In genomic region chr2:10883066-10883465, GRCh38 we compare ENCODE assay signal across 21 cellular contexts. TPM values are rescaled to one million over a fixed set of nuclear protein-coding genes. Genes with fewer than 3 reads are reported as not detected.
DNase-seq lines count a peak whose midpoint lies in the region; ATAC-seq, FAIRE-seq and TF ChIP-seq lines count a peak whose summit lies in the region.
"Had no signal": no experiment of that assay in that cellular context is flagged by ENCODE, and none has a peak within 500 bp of the region (broad histone marks: within the 10 kb centered on the region; RNA-seq: fewer than 3 reads in every experiment).

No MANE protein-coding gene starts in this region.

- no peak for DNase-seq in HepG2 (ENCODE audit: low spot score)
- no peak for DNase-seq in right lobe of liver
- peak; percentile 39 for DNase-seq in ecto neural progenitor cell (ENCODE audit: low spot score)
- no peak for DNase-seq in lower lobe of right lung
- DNase-seq in stimulated activated CD4-positive, alpha-beta T cell treated with anti-CD3 and anti-CD28 coated beads, Interleukin-2, amount 100 ng/mL, for 24 hours: no peak
- DNase-seq in MM.1S: no peak
- DNase-seq in stimulated activated CD4-positive, alpha-beta T cell treated with anti-CD3 and anti-CD28 coated beads, Interleukin-4, amount 100 ng/mL, for 24 hours: no peak
- DNase-seq: CD4-positive, alpha-beta memory T cell; DMS153; GDM1; GOT3; KBM-7; NCI-H1105 treated with DMSO at 0.1 percent for 48 hours; NCI-H1694; OCI-M1; SHP77 had no signal

- CTCF ChIA-PET in HepG2 (lab: Yijun Ruan, JAX; ENCODE audit: low intra/inter-chr PET ratio, low total read pairs): no interaction called here

- H3K9ac ChIP-seq in HepG2 (ENCODE audit: insufficient read depth, low read depth, low read length) (no peak overlapping the region), neural cell (ENCODE audit: low read length) (peak overlapping the region; percentile 30), MM.1S (ENCODE audit: low read length) (no peak overlapping the region)
- H3K9ac ChIP-seq: BLaER1 had no signal

- ATAC-seq in HepG2 (peak; percentile 45), right lobe of liver (no peak), lower lobe of right lung (no peak)
- ATAC-seq: HCT116 had no signal

- in situ Hi-C loops in HepG2 (cut with HindIII; ENCODE audit: extremely low pct_ligation_motif_present, low pct_unique_long_range_greater_than_20kb): no loop called here

- H4K20me1 ChIP-seq in HepG2 (ENCODE audit: insufficient read depth, low read length) (no peaks in the 10 kb centered on the region), neural cell (ENCODE audit: insufficient read depth) (no peaks in the 10 kb centered on the region), MM.1S (ENCODE audit: insufficient read depth, low read length) (no peaks in the 10 kb centered on the region)
- H4K20me1 ChIP-seq: BLaER1 had no signal

- TF ChIP-seq RAD21 in HepG2 (CRISPR knock-in tag; IDR thresholded peaks at IDR 0.05) (no peak), neural cell (conservative IDR thresholded peaks at IDR 0.05) (no peak)

- BruUV-seq in HepG2 (replicated peaks; lab: Mats Ljungman, UMichigan): no TSS peak

- intact Hi-C loops in HepG2 (cut with micrococcal nuclease; ENCODE audit: unreplicated experiment) (no loop called here), right lobe of liver (cut with DNase I) (no loop called here), lower lobe of right lung (cut with DNase I) (no loop called here)

- no peak for TF ChIP-seq POLR2A in HepG2 (IDR thresholded peaks at IDR 0.05; ENCODE audit: insufficient read depth in 1 of 2, low read depth in 2 of 2, low read length in 2 of 2)
- no peak for TF ChIP-seq POLR2A in right lobe of liver (IDR thresholded peaks at IDR 0.05)

- no peak for TF ChIP-seq EP300 in HepG2 (IDR thresholded peaks at IDR 0.05; ENCODE audit: low read depth in 2 of 2, low read length in 2 of 2)
- TF ChIP-seq EP300 in HepG2 (CRISPR knock-in tag; IDR thresholded peaks at IDR 0.05; ENCODE audit: borderline replicate concordance): no peak
- no peak for TF ChIP-seq EP300 in neural cell (conservative IDR thresholded peaks at IDR 0.05; ENCODE audit: poor library complexity, severe bottlenecking)

- WGBS in HepG2 (ENCODE audit: low lambda C conversion rate): 42% methylated on average over 6 of the region's 6 CpGs
- WGBS in right lobe of liver (ENCODE audit: insufficient coverage, low coverage, low lambda C conversion rate, missing lambda C conversion rate): 84% methylated on average over 2 of the region's 6 CpGs

- peak overlapping the region; percentile 47; the same call in 1 of the 2 replicates for H3K4me2 ChIP-seq in HepG2 (ENCODE audit: low read depth, low read length)
- no peak overlapping the region for H3K4me2 ChIP-seq in neural cell (ENCODE audit: low read length)
- no peak overlapping the region for H3K4me2 ChIP-seq in MM.1S (ENCODE audit: low read depth, low read length)

- H3K27ac ChIP-seq in HepG2 (ENCODE audit: extremely low read length, insufficient read depth, low read length): no peak overlapping the region
- no peak overlapping the region for H3K27ac ChIP-seq in right lobe of liver
- H3K27ac ChIP-seq in neural cell (ENCODE audit: low read length): peak overlapping the region; percentile 76
- H3K27ac ChIP-seq in lower lobe of right lung: no peak overlapping the region
- H3K27ac ChIP-seq in MM.1S (ENCODE audit: low read length): no peak overlapping the region
- H3K27ac ChIP-seq: BLaER1 had no signal

- H3K27me3 ChIP-seq in HepG2 (ENCODE audit: control insufficient read depth in 1 of 2, insufficient read depth in 2 of 2, low read length in 2 of 2) (peaks cover 0 to 24% of the 10 kb centered on the region in 2 experiments; a peak in 2 of 5 replicates), right lobe of liver (no peaks in the 10 kb centered on the region), neural cell (ENCODE audit: insufficient read depth, low read depth, low read length) (no peaks in the 10 kb centered on the region), lower lobe of right lung (ENCODE audit: low read depth) (peaks cover 8% of the 10 kb centered on the region), MM.1S (replicated peaks; ENCODE audit: insufficient read depth, low read length) (no peaks in the 10 kb centered on the region)
- H3K27me3 ChIP-seq: BLaER1 had no signal

- H3K9me2 ChIP-seq in neural cell (ENCODE audit: insufficient read depth, low read length): no peaks in the 10 kb centered on the region
- H3K9me2 ChIP-seq in MM.1S (replicated peaks; ENCODE audit: insufficient read depth, low read length): no peaks in the 10 kb centered on the region

- TF ChIP-seq CTCF in HepG2 (CRISPR knock-in tag; IDR thresholded peaks at IDR 0.05) (no peak), right lobe of liver (IDR thresholded peaks at IDR 0.05) (no peak), neural cell (IDR thresholded peaks at IDR 0.05; ENCODE audit: poor library complexity, severe bottlenecking) (no peak), lower lobe of right lung (IDR thresholded peaks at IDR 0.05) (no peak), MM.1S (IDR thresholded peaks at IDR 0.05; ENCODE audit: low read length) (no peak)

- H3K9me3 ChIP-seq in HepG2 (ENCODE audit: low read length) (no peaks in the 10 kb centered on the region), right lobe of liver (no peaks in the 10 kb centered on the region), neural cell (ENCODE audit: low read length) (no peaks in the 10 kb centered on the region), lower lobe of right lung (no peaks in the 10 kb centered on the region), MM.1S (replicated peaks; ENCODE audit: insufficient read depth, low read length) (no peaks in the 10 kb centered on the region)

- H3F3A ChIP-seq in neural cell (ENCODE audit: insufficient read depth, low read length, poor library complexity, severe bottlenecking) (no peaks in the 10 kb centered on the region), MM.1S (ENCODE audit: insufficient read depth, low read length) (no peaks in the 10 kb centered on the region)

- H3K4me1 ChIP-seq in HepG2 (ENCODE audit: insufficient read depth, low read length): peaks cover 34% of the 10 kb centered on the region
- H3K4me1 ChIP-seq in right lobe of liver: peaks cover 0 to 15% (median 0%) of the 10 kb centered on the region in 4 donors
- no peaks in the 10 kb centered on the region for H3K4me1 ChIP-seq in lower lobe of right lung
- H3K4me1 ChIP-seq in MM.1S (ENCODE audit: low read length): no peaks in the 10 kb centered on the region

- FAIRE-seq in HepG2 (lab: Jason Lieb, UNC): no peak
- FAIRE-seq: A204.1 had no signal

- H3K36me3 ChIP-seq in HepG2 (replicated peaks in 1 of 2; ENCODE audit: control insufficient read depth in 1 of 2, insufficient read depth in 2 of 2, low read length in 2 of 2) (no peaks in the 10 kb centered on the region), right lobe of liver (no peaks in the 10 kb centered on the region), neural cell (ENCODE audit: insufficient read depth, low read length) (no peaks in the 10 kb centered on the region), lower lobe of right lung (no peaks in the 10 kb centered on the region), MM.1S (replicated peaks; ENCODE audit: insufficient read depth, low read length) (no peaks in the 10 kb centered on the region)
- H3K36me3 ChIP-seq: BLaER1 had no signal

- H3K4me3 ChIP-seq in HepG2 (replicated peaks in 1 of 3; ENCODE audit: insufficient read depth in 1 of 3, low read depth in 2 of 3, low read length in 3 of 3) (no peak overlapping the region), right lobe of liver (no peak overlapping the region), neural cell (ENCODE audit: low read length) (no peak overlapping the region), lower lobe of right lung (no peak overlapping the region), MM.1S (ENCODE audit: low read length) (no peak overlapping the region)
- H3K4me3 ChIP-seq: BLaER1 had no signal

- H3K79me2 ChIP-seq in HepG2 (ENCODE audit: insufficient read depth, low read length): no peaks in the 10 kb centered on the region
- H3K79me2 ChIP-seq in neural cell (replicated peaks; ENCODE audit: insufficient read depth, low read length): no peaks in the 10 kb centered on the region
- H3K79me2 ChIP-seq in MM.1S (ENCODE audit: low read length): no peaks in the 10 kb centered on the region

- H2AFZ ChIP-seq in HepG2 (ENCODE audit: low read length): no peak overlapping the region
- H2AFZ ChIP-seq in neural cell (ENCODE audit: low read depth, low read length): no peak overlapping the region
- no peak overlapping the region for H2AFZ ChIP-seq in MM.1S (ENCODE audit: low read length)

- POLR2A ChIA-PET in HepG2 (lab: Yijun Ruan, JAX): no interaction called here

TF ChIP-seq in neural cell, 6 proteins besides CTCF, POLR2A, EP300 and RAD21 (continues in another document):
- TF ChIP-seq TAF1 (IDR thresholded peaks at IDR 0.05; ENCODE audit: low read depth) (no peak), SMC3 (conservative IDR thresholded peaks at IDR 0.05; ENCODE audit: poor library complexity) (no peak)

RNA-seq across cellular contexts. Expression of gene KCNF1, which starts 28.7 kb away (rescaled TPM):
- total RNA-seq in HepG2 (2016; rRNA removed; fragmentation: Illumina TruSeq; extraction: Trizol): 0.09 and 0.15 TPM in 2 replicates
- total RNA-seq in HepG2 (2016; cell fraction: cytosol; rRNA removed; fragmentation: Illumina TruSeq; extraction: Trizol; ENCODE audit: low read depth): not detected in 2 replicates
- 0.24 TPM in 1 of 2 replicates, not detected in the other for total RNA-seq in HepG2 (2016; cell fraction: insoluble cytoplasmic fraction; rRNA removed; fragmentation: Illumina TruSeq; extraction: Trizol)
- 0.09 and 0.17 TPM in 2 replicates for total RNA-seq in HepG2 (2016; cell fraction: membrane; rRNA removed; fragmentation: Illumina TruSeq; extraction: Trizol)
- total RNA-seq in HepG2 (2016; cell fraction: nucleus; rRNA removed; fragmentation: Illumina TruSeq; extraction: Trizol): 0.22 TPM in 1 of 2 replicates, not detected in the other
- polyA plus RNA-seq in HepG2 (2011; rRNA removed): 0.12 and 0.17 TPM in 2 replicates
- polyA plus RNA-seq in HepG2 (2011; cell fraction: cytosol; rRNA removed): 0.09 and 0.19 TPM in 2 replicates
- polyA plus RNA-seq in HepG2 (2011; cell fraction: nucleus; rRNA removed): 0.14 and 0.16 TPM in 2 replicates
- 0.05 TPM in 1 of 2 replicates, not detected in the other for polyA plus RNA-seq in HepG2 (2012)
- polyA plus RNA-seq in HepG2 (2016; cell fraction: cytosol; fragmentation: Illumina TruSeq; extraction: Trizol; ENCODE audit: low read depth): 0.07 and 0.10 TPM in 2 replicates
- 0.13 TPM in 2 replicates for polyA plus RNA-seq in HepG2 (2016; cell fraction: insoluble cytoplasmic fraction; fragmentation: Illumina TruSeq; extraction: Trizol; ENCODE audit: low read depth)
- polyA plus RNA-seq in HepG2 (2016; cell fraction: membrane; fragmentation: Illumina TruSeq; extraction: Trizol; ENCODE audit: low read depth): 0.15 and 0.18 TPM in 2 replicates
- polyA plus RNA-seq in HepG2 (2016; cell fraction: nucleus; fragmentation: Illumina TruSeq; extraction: Trizol; ENCODE audit: insufficient read depth, low read depth): 0.33 and 0.39 TPM in 2 replicates
- 0.18 TPM in 1 of 2 replicates, not detected in the other for polyA minus RNA-seq in HepG2 (2011; rRNA and poly(A)+ RNA removed; ENCODE audit: low replicate concordance)
- polyA minus RNA-seq in HepG2 (2011; cell fraction: cytosol; rRNA and poly(A)+ RNA removed): 0.26 TPM in 1 of 2 replicates, not detected in the other
- polyA minus RNA-seq in HepG2 (2011; cell fraction: nucleus; rRNA and poly(A)+ RNA removed): not detected in 2 replicates
- not detected for total RNA-seq in right lobe of liver
- polyA plus RNA-seq in neural cell: 11.4 and 12.9 TPM in 2 replicates
- 19.5 and 19.6 TPM in 2 replicates for polyA minus RNA-seq in neural cell
- not detected for total RNA-seq in lower lobe of right lung
- total RNA-seq: CD4-positive, alpha-beta memory T cell; Daoy had no signal
- polyA plus RNA-seq: CD4-positive, alpha-beta memory T cell had no signal
